In genomic region chr11:93525601-93526000, GRCh38 we compare ENCODE assay signal across 10 cellular contexts. TPM values are rescaled to one million over a fixed set of nuclear protein-coding genes. Genes with fewer than 3 reads are reported as not detected.
DNase-seq lines count a peak whose midpoint lies in the region; ATAC-seq and TF ChIP-seq lines count a peak whose summit lies in the region.
"Had no signal": no experiment of that assay in that cellular context is flagged by ENCODE, and none has a peak within 500 bp of the region (broad histone marks: within the 10 kb centered on the region; RNA-seq: fewer than 3 reads in every experiment).

No MANE protein-coding gene starts in this region.

- no peaks in the 10 kb centered on the region for H3K9me3 ChIP-seq in adipocyte (ENCODE audit: control insufficient read depth, low read length)

- DNase-seq in adipocyte (ENCODE audit: low read depth) (peak; percentile 39), myocyte (ENCODE audit: low read depth) (peak; percentile 11), Calu3 (no peak), GM20000 (ENCODE audit: low spot score) (no peak), KBM-7 (no peak)
- no peak for DNase-seq in stimulated activated CD4-positive, alpha-beta T cell treated with anti-CD3 and anti-CD28 coated beads, Interleukin-4, amount 100 ng/mL, for 24 hours
- DNase-seq: head of caudate nucleus, RPMI8226 had no signal

- CTCF ChIA-PET in Calu3 (lab: Charles Lee): no interaction called here

- no peaks in the 10 kb centered on the region for H3K36me3 ChIP-seq in adipocyte (ENCODE audit: control insufficient read depth, insufficient read depth, low read length, severe bottlenecking)

- H3K4me3 ChIP-seq in adipocyte (ENCODE audit: low read length): no peak overlapping the region

- H3K36me3 Mint-ChIP-seq in Calu3 (ENCODE audit: insufficient read depth, unreplicated experiment): no peaks in the 10 kb centered on the region

- H3K27me3 ChIP-seq in adipocyte (replicated peaks; ENCODE audit: control insufficient read depth, insufficient read depth, low read length): no peaks in the 10 kb centered on the region

- BruUV-seq in Calu3 (replicated peaks; lab: Mats Ljungman, UMichigan): no TSS peak

- no peak overlapping the region for H3K4me3 Mint-ChIP-seq in Calu3 (ENCODE audit: low read depth, unreplicated experiment)

- intact Hi-C loops in Calu3 (cut with micrococcal nuclease; ENCODE audit: unreplicated experiment): no loop called here

- H3K4me1 Mint-ChIP-seq in Calu3 (ENCODE audit: low read depth, unreplicated experiment): peaks cover 32% of the 10 kb centered on the region

- no peak overlapping the region for H3K9ac ChIP-seq in adipocyte (ENCODE audit: low read length)

- in situ Hi-C loops in KBM-7 (cut with MboI; ENCODE audit: low pct_unique_long_range_greater_than_20kb, low sequenced_read_pairs): no loop called here

- peaks cover 40% of the 10 kb centered on the region for H3K4me1 ChIP-seq in adipocyte (ENCODE audit: control insufficient read depth, insufficient read depth, low read length)

- TF ChIP-seq CTCF in Calu3 (IDR thresholded peaks at IDR 0.05; ENCODE audit: unreplicated experiment) (no peak), GM20000 (IDR thresholded peaks at IDR 0.05; ENCODE audit: extremely low read depth, missing control alignments) (no peak)

- ATAC-seq in GM18858 (IDR thresholded peaks at IDR 0.05; ENCODE audit: unreplicated experiment) (peak; percentile 26), HG02981 (IDR thresholded peaks at IDR 0.05; ENCODE audit: unreplicated experiment) (peak; percentile 17)

- H3K27ac Mint-ChIP-seq in Calu3 (ENCODE audit: unreplicated experiment): no peak overlapping the region

- no peaks in the 10 kb centered on the region for H3K27me3 Mint-ChIP-seq in Calu3 (ENCODE audit: unreplicated experiment)

- no peaks in the 10 kb centered on the region for H3K9me3 Mint-ChIP-seq in Calu3 (ENCODE audit: low read depth, unreplicated experiment)

RNA-seq across cellular contexts. Expression of gene SMCO4, which starts 17.6 kb away (rescaled TPM):
- total RNA-seq in myocyte (2.2 and 5.6 TPM in 2 replicates), Calu3 (2022) (16.4 and 22.9 TPM in 2 replicates)
- 24.2 TPM for polyA plus RNA-seq in myocyte (2012)

Comparison
In these comparisons a context has a peak if more than half of its experiments do, and no peak if none do; other contexts are left out.
1. DNase-seq: peak in adipocyte (single experiment) and myocyte (single experiment); none in stimulated activated CD4-positive, alpha-beta T cell treated with anti-CD3 and anti-CD28 coated beads, Interleukin-4, amount 100 ng/mL, for 24 hours (single experiment), Calu3 (single experiment), GM20000 (single experiment) and KBM-7 (single experiment).